Comparison of ENCODE assay signal across 8 cellular contexts in genomic region chr7:131106681-131107342, GRCh38.
A peak's percentile ranks its signal among the peaks of the same experiment; 100 is the strongest.
DNase-seq lines count a peak whose midpoint lies in the region; ATAC-seq and TF ChIP-seq lines count a peak whose summit lies in the region.

No MANE protein-coding gene starts in this region.

- H4K8ac ChIP-seq in mesendoderm (ENCODE audit: low read depth, low read length), result no peak overlapping the region

- CTCF ChIA-PET in activated CD4-positive, alpha-beta memory T cell treated with anti-CD3 and anti-CD28 coated beads for 36 hours (lab: Charles Lee), result interaction anchor here (1.0 to 2.2 kb wide), 4 partner anchors 39 to 315 kb away, joined by 3 to 8 read pairs (median 4); no protein-coding TSS in a partner anchor

- no peak overlapping the region for H3K18ac ChIP-seq in mesendoderm (ENCODE audit: low read length)

- no peak overlapping the region for H2BK5ac ChIP-seq in mesendoderm (ENCODE audit: low read length)

- peaks cover 7% of the 10 kb centered on the region for H3K79me1 ChIP-seq in mesendoderm (ENCODE audit: low read length)

- peaks cover 43% of the 10 kb centered on the region for H3K36me3 Mint-ChIP-seq in activated CD4-positive, alpha-beta memory T cell treated with anti-CD3 and anti-CD28 coated beads for 36 hours
- H3K36me3 Mint-ChIP-seq in stimulated activated naive CD8-positive, alpha-beta T cell treated with anti-CD3 and anti-CD28 coated beads, Interleukin-15, Interleukin-2, amounts not matched to agents 100 ng/mL and 50 ng/mL, for 24 hours (ENCODE audit: low read depth), result peaks cover 26% of the 10 kb centered on the region

- no peak overlapping the region for H2BK15ac ChIP-seq in mesendoderm (replicated peaks; ENCODE audit: low read depth)

- H3K9me3 ChIP-seq in DND-41 (ENCODE audit: insufficient read depth, low read length, severe bottlenecking) (no peaks in the 10 kb centered on the region), MM.1S (replicated peaks; ENCODE audit: insufficient read depth, low read length) (no peaks in the 10 kb centered on the region)

- H3K4me2 ChIP-seq in DND-41 (ENCODE audit: insufficient read depth, low read length), result peak overlapping the region; percentile 94
- H3K4me2 ChIP-seq in MM.1S (ENCODE audit: low read depth, low read length), result peak overlapping the region; percentile 97
- peak overlapping the region; percentile 96 for H3K4me2 ChIP-seq in mesendoderm (ENCODE audit: low read length)

- no peaks in the 10 kb centered on the region for H3K27me3 Mint-ChIP-seq in activated CD4-positive, alpha-beta memory T cell treated with anti-CD3 and anti-CD28 coated beads for 36 hours
- no peaks in the 10 kb centered on the region for H3K27me3 Mint-ChIP-seq in stimulated activated naive CD8-positive, alpha-beta T cell treated with anti-CD3 and anti-CD28 coated beads, Interleukin-15, Interleukin-2, amounts not matched to agents 100 ng/mL and 50 ng/mL, for 24 hours

- peak overlapping the region; percentile 71 for H3K9ac ChIP-seq in DND-41 (ENCODE audit: low read depth, low read length)
- H3K9ac ChIP-seq in MM.1S (ENCODE audit: low read length), result peak overlapping the region; percentile 93
- H3K9ac ChIP-seq in mesendoderm (ENCODE audit: low read length), result peak overlapping the region; percentile 71

- H4K20me1 ChIP-seq in DND-41 (ENCODE audit: insufficient read depth, low read length) (peaks cover 6% of the 10 kb centered on the region; the same call in 1 of the 2 replicates), MM.1S (ENCODE audit: insufficient read depth, low read length) (peaks cover 33% of the 10 kb centered on the region)

- intact Hi-C loops in activated CD4-positive, alpha-beta memory T cell treated with anti-CD3 and anti-CD28 coated beads for 36 hours (cut with micrococcal nuclease), result loop anchor here (5.0 kb wide), 2 partner anchors 195 to 210 kb away; no protein-coding TSS in a partner anchor
- intact Hi-C loops in dorsolateral prefrontal cortex (cut with DNase I), result loop anchor here (2.0 to 10.0 kb wide), 7 partner anchors 35 to 405 kb away; partner anchors contain the start of gene MKLN1 (in 2 of the 2)

- no peak overlapping the region for H4K5ac ChIP-seq in mesendoderm (ENCODE audit: low read length)

- H3K36me3 ChIP-seq in DND-41 (ENCODE audit: insufficient read depth, low read length), result no peaks in the 10 kb centered on the region; the same call in 1 of the 2 replicates
- 0 out of 2 replicates have a peak, but pooled peaks cover 2% of the 10 kb centered on the region for H3K36me3 ChIP-seq in MM.1S (replicated peaks; ENCODE audit: insufficient read depth, low read length)
- H3K36me3 ChIP-seq in mesendoderm (ENCODE audit: control insufficient read depth, insufficient read depth, low read length), result no peaks in the 10 kb centered on the region

- H3K4me1 Mint-ChIP-seq in activated CD4-positive, alpha-beta memory T cell treated with anti-CD3 and anti-CD28 coated beads for 36 hours (ENCODE audit: low read depth), result peaks cover 55% of the 10 kb centered on the region
- peaks cover 73% of the 10 kb centered on the region for H3K4me1 Mint-ChIP-seq in stimulated activated naive CD8-positive, alpha-beta T cell treated with anti-CD3 and anti-CD28 coated beads, Interleukin-15, Interleukin-2, amounts not matched to agents 100 ng/mL and 50 ng/mL, for 24 hours (ENCODE audit: low read depth)

- ATAC-seq in DND-41 (ENCODE audit: insufficient read depth, low read depth) (peak; percentile 15; the same call in 2 of the 3 replicates), HG02938 (IDR thresholded peaks at IDR 0.05; ENCODE audit: unreplicated experiment) (no peak)

- peak overlapping the region; percentile 94 for H3K4me3 Mint-ChIP-seq in activated CD4-positive, alpha-beta memory T cell treated with anti-CD3 and anti-CD28 coated beads for 36 hours
- H3K4me3 Mint-ChIP-seq in stimulated activated naive CD8-positive, alpha-beta T cell treated with anti-CD3 and anti-CD28 coated beads, Interleukin-15, Interleukin-2, amounts not matched to agents 100 ng/mL and 50 ng/mL, for 24 hours, result peak overlapping the region; percentile 96

- H3F3A ChIP-seq in MM.1S (ENCODE audit: insufficient read depth, low read length), result peaks cover 32% of the 10 kb centered on the region

- H3K9me3 Mint-ChIP-seq in activated CD4-positive, alpha-beta memory T cell treated with anti-CD3 and anti-CD28 coated beads for 36 hours, result no peaks in the 10 kb centered on the region
- H3K9me3 Mint-ChIP-seq in stimulated activated naive CD8-positive, alpha-beta T cell treated with anti-CD3 and anti-CD28 coated beads, Interleukin-15, Interleukin-2, amounts not matched to agents 100 ng/mL and 50 ng/mL, for 24 hours, result no peaks in the 10 kb centered on the region

- peak; percentile 42 for DNase-seq in DND-41
- DNase-seq in MM.1S, result peak; percentile 68
- peak; percentile 58 for DNase-seq in activated CD4-positive, alpha-beta memory T cell treated with anti-CD3 and anti-CD28 coated beads for 36 hours
- DNase-seq in dorsolateral prefrontal cortex, result peak in 5 of 10 donors; percentile 26 to 56 (median 32)
- DNase-seq in mesendoderm, result peak; percentile 59
- no peak for DNase-seq in dedifferentiated amniotic fluid mesenchymal stem cell (ENCODE audit: extremely low spot score)

- H3K27ac Mint-ChIP-seq in activated CD4-positive, alpha-beta memory T cell treated with anti-CD3 and anti-CD28 coated beads for 36 hours, result peak overlapping the region; percentile 97
- H3K27ac Mint-ChIP-seq in stimulated activated naive CD8-positive, alpha-beta T cell treated with anti-CD3 and anti-CD28 coated beads, Interleukin-15, Interleukin-2, amounts not matched to agents 100 ng/mL and 50 ng/mL, for 24 hours, result peak overlapping the region; percentile 99

- H2AFZ ChIP-seq in DND-41 (ENCODE audit: low read depth, low read length), result peak overlapping the region; percentile 79
- peak overlapping the region; percentile 44; the same call in 1 of the 2 replicates for H2AFZ ChIP-seq in MM.1S (ENCODE audit: low read length)

- H3K27me3 ChIP-seq in DND-41 (ENCODE audit: insufficient read depth, low read length, poor library complexity), result no peaks in the 10 kb centered on the region
- H3K27me3 ChIP-seq in MM.1S (replicated peaks; ENCODE audit: insufficient read depth, low read length), result no peaks in the 10 kb centered on the region
- no peaks in the 10 kb centered on the region for H3K27me3 ChIP-seq in dorsolateral prefrontal cortex
- H3K27me3 ChIP-seq in mesendoderm (ENCODE audit: insufficient read depth, low read length, poor library complexity), result no peaks in the 10 kb centered on the region

- H3K23ac ChIP-seq in mesendoderm (ENCODE audit: low read length), result no peak overlapping the region

- H3K4me3 ChIP-seq in DND-41 (ENCODE audit: low read depth in 1 of 2, low read length in 2 of 2), result peak overlapping the region; percentile 72 to 77
- peak overlapping the region; percentile 94 for H3K4me3 ChIP-seq in MM.1S (ENCODE audit: low read length)
- H3K4me3 ChIP-seq in dorsolateral prefrontal cortex, result peak overlapping the region; percentile 66 to 100 (median 99)
- H3K4me3 ChIP-seq in mesendoderm (ENCODE audit: low read length), result peak overlapping the region; percentile 72

- H3K27ac ChIP-seq in DND-41 (ENCODE audit: low read length) (peak overlapping the region; percentile 69), MM.1S (ENCODE audit: low read length) (peak overlapping the region; percentile 92), dorsolateral prefrontal cortex (peak overlapping the region; percentile 96 to 100 (median 100)), mesendoderm (ENCODE audit: low read depth, low read length) (no peak overlapping the region)

- no CpG with 5 or more reads among the region's 32 CpGs for WGBS in mesendoderm (ENCODE audit: extremely low coverage, insufficient coverage, low lambda C conversion rate)

- no peaks in the 10 kb centered on the region for H3K9me2 ChIP-seq in MM.1S (replicated peaks; ENCODE audit: insufficient read depth, low read length)

- POLR2A ChIA-PET in activated CD4-positive, alpha-beta memory T cell treated with anti-CD3 and anti-CD28 coated beads for 36 hours (lab: Charles Lee), result interaction anchor here (0.8 to 5.1 kb wide), 16 partner anchors 10 to 394 kb away, joined by 3 to 32 read pairs (median 4); partner anchors contain the start of gene MKLN1

- H3K4me1 ChIP-seq in DND-41 (ENCODE audit: insufficient read depth, low read length) (peaks cover 56% of the 10 kb centered on the region), MM.1S (ENCODE audit: low read length) (peaks cover 37% of the 10 kb centered on the region), mesendoderm (ENCODE audit: control insufficient read depth, low read depth, low read length) (peaks cover 5% of the 10 kb centered on the region)

- H2AK5ac ChIP-seq in mesendoderm (ENCODE audit: low read length), result no peak overlapping the region

- no peak overlapping the region for H2BK120ac ChIP-seq in mesendoderm (ENCODE audit: low read depth, low read length)

- TF ChIP-seq CTCF in DND-41 (IDR thresholded peaks at IDR 0.05; ENCODE audit: borderline replicate concordance, extremely low read depth, low read length, poor library complexity, severe bottlenecking) (peak; percentile 3), MM.1S (IDR thresholded peaks at IDR 0.05; ENCODE audit: low read length) (no peak), dorsolateral prefrontal cortex (IDR thresholded peaks at IDR 0.05 in 54 of 56, conservative IDR thresholded peaks at IDR 0.05 in 2 of 56; ENCODE audit: low read depth in 1 of 56, partially characterized antibody in 56 of 56) (peak in 2 of 56 donors; percentile 1 to 9)

- H3K56ac ChIP-seq in mesendoderm (ENCODE audit: low read length), result peak overlapping the region; percentile 86

- H3K4ac ChIP-seq in mesendoderm (ENCODE audit: low read depth, low read length), result no peak overlapping the region

- H3K79me2 ChIP-seq in DND-41 (ENCODE audit: insufficient read depth, low read length) (peaks cover 31% of the 10 kb centered on the region), MM.1S (ENCODE audit: low read length) (peaks cover 80% of the 10 kb centered on the region), mesendoderm (ENCODE audit: control insufficient read depth, insufficient read depth, low read length) (no peaks in the 10 kb centered on the region)
